In genomic region chr20:63829943-63830820, GRCh38 we compare ENCODE assay signal across 7 cellular contexts. TPM values are rescaled to one million over a fixed set of nuclear protein-coding genes. Genes with fewer than 3 reads are reported as not detected.
DNase-seq lines count a peak whose midpoint lies in the region; ATAC-seq and FAIRE-seq lines count a peak whose summit lies in the region.

No MANE protein-coding gene starts in this region.

- peaks cover 56% of the 10 kb centered on the region for H3K27me3 ChIP-seq in ectodermal cell (ENCODE audit: control insufficient read depth, insufficient read depth, low read length, poor library complexity, severe bottlenecking)

- peak overlapping the region; percentile 86 to 97 (median 94) for H3K4me3 Mint-ChIP-seq in naive B cell

- H3K27ac Mint-ChIP-seq in naive B cell = peak overlapping the region in 5 of 6 donors; percentile 8 to 84 (median 41)

- peaks cover 27 to 44% (median 30%) of the 10 kb centered on the region in 3 donors for H3K27me3 Mint-ChIP-seq in naive B cell

- no peaks in the 10 kb centered on the region for H3K9me3 Mint-ChIP-seq in naive B cell

- peaks cover 16% of the 10 kb centered on the region for H3K4me1 ChIP-seq in ectodermal cell (ENCODE audit: control insufficient read depth, insufficient read depth, low read length)

- WGBS in ectodermal cell, 2 experiments = 0 to 1% methylated on average over 95 of the region's 95 CpGs

- no peaks in the 10 kb centered on the region for H3K9me3 ChIP-seq in ectodermal cell (ENCODE audit: control insufficient read depth, low read length)

- peak overlapping the region; percentile 38 for H3K4me3 ChIP-seq in ectodermal cell (ENCODE audit: insufficient read depth, low read depth, low read length)

- H3K4me1 Mint-ChIP-seq in naive B cell = peaks cover 10 to 13% (median 12%) of the 10 kb centered on the region in 3 donors

- FAIRE-seq in GM19239 (lab: Jason Lieb, UNC) = no peak

- peaks cover 0 to 9% of the 10 kb centered on the region in 2 donors for H3K36me3 Mint-ChIP-seq in naive B cell

- no peak overlapping the region for H3K27ac ChIP-seq in ectodermal cell (ENCODE audit: insufficient read depth, low read depth, low read length, poor library complexity, severe bottlenecking)

- DNase-seq in GM19239 (ENCODE audit: insufficient read length, low spot score) = peak; percentile 61
- DNase-seq in NCI-H1417 (lab: John Stamatoyannopoulos, UW) = peak in 2 of 3 experiments; percentile 61 to 62
- DNase-seq in naive B cell = no peak
- no peak for DNase-seq in RPMI8226
- no peak for DNase-seq in OCI-M1 (lab: John Stamatoyannopoulos, UW)

- H3K36me3 ChIP-seq in ectodermal cell (ENCODE audit: control insufficient read depth, insufficient read depth, low read length) = no peaks in the 10 kb centered on the region

- ATAC-seq in naive B cell (ENCODE audit: low read depth in 2 of 2) = peak; percentile 17 to 25
- no peak for ATAC-seq in GM18519 (IDR thresholded peaks at IDR 0.05; ENCODE audit: low FRiP score, unreplicated experiment)

RNA-seq across cellular contexts. Expression of gene ZBTB46, which starts 0.9 kb away (rescaled TPM):
- polyA plus RNA-seq in ectodermal cell (2013, experiment 1 of 4) = 7.1 TPM
- 6.6 TPM for polyA plus RNA-seq in ectodermal cell (2013, experiment 2 of 4)
- polyA plus RNA-seq in ectodermal cell (2013, experiment 3 of 4) = 5.5 TPM
- 6.2 TPM for polyA plus RNA-seq in ectodermal cell (2013, experiment 4 of 4)
- polyA plus RNA-seq in naive B cell (ENCODE audit: low read depth in 6 of 6) = under 1 TPM in 1 of 6 donors, not detected in 5; 0.15 TPM

RNA-seq across cellular contexts. Expression of gene ABHD16B, which starts 31.1 kb away (rescaled TPM):
- not detected for polyA plus RNA-seq in ectodermal cell (2013, experiment 1 of 4)
- not detected for polyA plus RNA-seq in ectodermal cell (2013, experiment 2 of 4)
- not detected for polyA plus RNA-seq in ectodermal cell (2013, experiment 3 of 4)
- polyA plus RNA-seq in ectodermal cell (2013, experiment 4 of 4) = not detected
- polyA plus RNA-seq in naive B cell (ENCODE audit: low read depth in 6 of 6) = 1 to 10 TPM in 1 of 6 donors, not detected in 5; 1.1 TPM

RNA-seq across cellular contexts. Expression of gene TPD52L2, which starts 34.9 kb away (rescaled TPM):
- 93.8 TPM for polyA plus RNA-seq in ectodermal cell (2013, experiment 1 of 4)
- polyA plus RNA-seq in ectodermal cell (2013, experiment 2 of 4) = 99.4 TPM
- 73.8 TPM for polyA plus RNA-seq in ectodermal cell (2013, experiment 3 of 4)
- 81.0 TPM for polyA plus RNA-seq in ectodermal cell (2013, experiment 4 of 4)
- polyA plus RNA-seq in naive B cell (ENCODE audit: low read depth in 6 of 6) = 100 to 1,000 TPM in 1 of 6 donors, 10 to 100 TPM in 5; 61.1 to 105 (median 79.9) TPM

Comparison
In these comparisons a context has a peak if more than half of its experiments do, and no peak if none do; other contexts are left out.
1. DNase-seq: peak in GM19239 (single experiment) and NCI-H1417 (2 of 3); none in naive B cell (single experiment), RPMI8226 (single experiment) and OCI-M1 (single experiment).